Comparison of ENCODE assay signal across 12 cellular contexts in genomic region chrX:47481160-47481559, GRCh38. TPM values are rescaled to one million over a fixed set of nuclear protein-coding genes. Genes with fewer than 3 reads are reported as not detected.
DNase-seq lines count a peak whose midpoint lies in the region; ATAC-seq, FAIRE-seq and TF ChIP-seq lines count a peak whose summit lies in the region.
"Had no signal": no experiment of that assay in that cellular context is flagged by ENCODE, and none has a peak within 500 bp of the region (broad histone marks: within the 10 kb centered on the region; RNA-seq: fewer than 3 reads in every experiment).

No MANE protein-coding gene starts in this region.

- no peak for ATAC-seq in A549
- ATAC-seq in central memory CD8-positive, alpha-beta T cell (replicated peaks; ENCODE audit: extremely low read depth, poor library complexity, severe bottlenecking), result no peak

- H3K27me3 Mint-ChIP-seq in CD4-positive, alpha-beta memory T cell, result no peaks in the 10 kb centered on the region
- no peaks in the 10 kb centered on the region for H3K27me3 Mint-ChIP-seq in central memory CD8-positive, alpha-beta T cell

- no peak for TF ChIP-seq RAD21 in A549 (conservative IDR thresholded peaks at IDR 0.05 in 1 of 2, IDR thresholded peaks at IDR 0.05 in 1 of 2)

- no peak for FAIRE-seq in A549 (lab: Jason Lieb, UNC)

- CTCF ChIA-PET in A549 (lab: Yijun Ruan, JAX) (interaction anchor here (1.0 kb wide), 1 partner anchor 42 kb away, joined by 3 read pairs; no protein-coding TSS in a partner anchor), PC-9 (lab: Charles Lee) (no interaction called here), HEK293T (lab: Yijun Ruan, JAX) (interaction anchor here (1.1 kb wide), 1 partner anchor 15 kb away, joined by 3 read pairs; no protein-coding TSS in a partner anchor)
- CTCF ChIA-PET in CD4-positive, alpha-beta memory T cell (lab: Charles Lee; ENCODE audit: partially characterized antibody), result no interaction called here

- POLR2A ChIA-PET in A549 (lab: Yijun Ruan, JAX) (no interaction called here), PC-9 (lab: Charles Lee; ENCODE audit: unreplicated experiment) (no interaction called here), HEK293T (lab: Yijun Ruan, JAX) (no interaction called here)
- POLR2A ChIA-PET in CD4-positive, alpha-beta memory T cell (lab: Charles Lee; ENCODE audit: partially characterized antibody), result interaction anchor here (1.4 kb wide), 1 partner anchor 33 kb away, joined by 4 read pairs; no protein-coding TSS in a partner anchor

- H2AFZ ChIP-seq in PC-9, result no peak overlapping the region
- H2AFZ ChIP-seq: hepatocyte had no signal

- H3K27ac ChIP-seq in A549, result no peak overlapping the region
- H3K27ac ChIP-seq in CD4-positive, alpha-beta memory T cell (ENCODE audit: low read depth, low read length), result no peak overlapping the region
- no peak overlapping the region for H3K27ac ChIP-seq in PC-9
- H3K27ac ChIP-seq: esophagus squamous epithelium, hepatocyte had no signal

- peak overlapping the region; percentile 86 for H3K4me2 ChIP-seq in A549
- no peak overlapping the region for H3K4me2 ChIP-seq in PC-9

- WGBS in A549 (ENCODE audit: missing lambda C conversion rate), result 97% methylated on average over 2 of the region's 2 CpGs

- H3K4me1 ChIP-seq in A549, result peaks cover 13% of the 10 kb centered on the region; the same call in 2 of the 3 replicates
- peaks cover 29% of the 10 kb centered on the region for H3K4me1 ChIP-seq in CD4-positive, alpha-beta memory T cell (ENCODE audit: insufficient read depth, low read length)
- no peaks in the 10 kb centered on the region for H3K4me1 ChIP-seq in PC-9 (replicated peaks; ENCODE audit: insufficient read depth)

- H3K79me2 ChIP-seq in PC-9 (ENCODE audit: low read depth), result peaks cover 10% of the 10 kb centered on the region; the same call in 1 of the 2 replicates

- H3K9me3 Mint-ChIP-seq in CD4-positive, alpha-beta memory T cell, result peaks cover 0 to 2% (median 0%) of the 10 kb centered on the region in 8 donors
- H3K9me3 Mint-ChIP-seq in central memory CD8-positive, alpha-beta T cell, result no peaks in the 10 kb centered on the region

- H3K27ac Mint-ChIP-seq in CD4-positive, alpha-beta memory T cell, result peak overlapping the region in 3 of 7 donors; percentile 52 to 78 (median 69)
- no peak overlapping the region for H3K27ac Mint-ChIP-seq in central memory CD8-positive, alpha-beta T cell (ENCODE audit: low read depth)

- no peaks in the 10 kb centered on the region for H3K36me3 ChIP-seq in CD4-positive, alpha-beta memory T cell (ENCODE audit: insufficient read depth, low read length)
- H3K36me3 ChIP-seq in PC-9 (ENCODE audit: low read depth), result no peaks in the 10 kb centered on the region
- H3K36me3 ChIP-seq: esophagus squamous epithelium had no signal

- DNase-seq in A549 (ENCODE audit: low read depth in 1 of 2, low spot score in 1 of 2), result no peak
- DNase-seq in CD4-positive, alpha-beta memory T cell, result no peak
- DNase-seq in PC-9, result no peak
- no peak for DNase-seq in central memory CD8-positive, alpha-beta T cell (ENCODE audit: low spot score in 2 of 2)
- DNase-seq in NOMO-1 treated with DMSO at 0.1 percent for 48 hours (lab: John Stamatoyannopoulos, UW; ENCODE audit: unreplicated experiment), result no peak
- no peak for DNase-seq in cerebellar nuclear complex (lab: John Stamatoyannopoulos, UW)
- DNase-seq in HEK293T (ENCODE audit: extremely low spot score), result no peak
- no peak for DNase-seq in SW 1271 (lab: John Stamatoyannopoulos, UW)
- DNase-seq: amniotic stem cell, esophagus squamous epithelium, NCI-H1092 had no signal

- peak overlapping the region in 5 of 8 donors; percentile 25 to 86 (median 42) for H3K4me3 Mint-ChIP-seq in CD4-positive, alpha-beta memory T cell
- H3K4me3 Mint-ChIP-seq in central memory CD8-positive, alpha-beta T cell, result peak overlapping the region; percentile 82

- H3K9me2 ChIP-seq in PC-9 (ENCODE audit: insufficient read depth), result no peaks in the 10 kb centered on the region

- H3K4me3 ChIP-seq in A549 (no peak overlapping the region), PC-9 (no peak overlapping the region)
- H3K4me3 ChIP-seq in CD4-positive, alpha-beta memory T cell (ENCODE audit: low read length in 2 of 2), result no peak overlapping the region
- H3K4me3 ChIP-seq: hepatocyte had no signal

- no peak for TF ChIP-seq POLR2A in A549 (IDR thresholded peaks at IDR 0.05; ENCODE audit: low read length)

- no peaks in the 10 kb centered on the region for H3K9me3 ChIP-seq in A549
- H3K9me3 ChIP-seq in CD4-positive, alpha-beta memory T cell (ENCODE audit: control insufficient read depth in 1 of 2, low read length in 2 of 2), result no peaks in the 10 kb centered on the region
- no peaks in the 10 kb centered on the region for H3K9me3 ChIP-seq in PC-9 (ENCODE audit: insufficient read depth, low read depth)
- H3K9me3 ChIP-seq: esophagus squamous epithelium had no signal

- BruUV-seq in PC-9 (replicated peaks; lab: Mats Ljungman, UMichigan), result TSS peak; percentile 38

- H3K4me1 Mint-ChIP-seq in CD4-positive, alpha-beta memory T cell, result peaks cover 15 to 49% (median 31%) of the 10 kb centered on the region in 4 donors
- H3K4me1 Mint-ChIP-seq in central memory CD8-positive, alpha-beta T cell, result peaks cover 32% of the 10 kb centered on the region

- peaks cover 0 to 11% of the 10 kb centered on the region in 2 donors for H3K36me3 Mint-ChIP-seq in CD4-positive, alpha-beta memory T cell
- H3K36me3 Mint-ChIP-seq in central memory CD8-positive, alpha-beta T cell (ENCODE audit: insufficient read depth), result peaks cover 7% of the 10 kb centered on the region

- no peaks in the 10 kb centered on the region for H4K20me1 ChIP-seq in PC-9 (ENCODE audit: insufficient read depth)

- TF ChIP-seq CTCF in A549 (IDR thresholded peaks at IDR 0.05), result no peak
- no peak for TF ChIP-seq CTCF in PC-9 (conservative IDR thresholded peaks at IDR 0.05)

- intact Hi-C loops in CD4-positive, alpha-beta memory T cell (cut with micrococcal nuclease), result loop anchor here (5.0 kb wide), 4 partner anchors 41 to 354 kb away; partner anchors contain the start of genes CDK16 and UBA1
- intact Hi-C loops in PC-9 (cut with micrococcal nuclease; ENCODE audit: unreplicated experiment), result no loop called here

- no peak for TF ChIP-seq EP300 in A549 (IDR thresholded peaks at IDR 0.05)

- no peaks in the 10 kb centered on the region for H3K27me3 ChIP-seq in CD4-positive, alpha-beta memory T cell (ENCODE audit: insufficient read depth, low read length)
- H3K27me3 ChIP-seq in PC-9 (ENCODE audit: insufficient read depth, low read depth), result no peaks in the 10 kb centered on the region
- H3K27me3 ChIP-seq: esophagus squamous epithelium, hepatocyte had no signal

- no peaks in the 10 kb centered on the region for H3F3A ChIP-seq in PC-9 (ENCODE audit: insufficient read depth, low read depth)

TF ChIP-seq in A549, 52 proteins besides CTCF, POLR2A, EP300 and RAD21:
- no peak for TF ChIP-seq MYC (IDR thresholded peaks at IDR 0.05; ENCODE audit: borderline replicate concordance, low read length)
- TF ChIP-seq CEBPB (IDR thresholded peaks at IDR 0.05), result no peak
- no peak for TF ChIP-seq GATA3 (IDR thresholded peaks at IDR 0.05; ENCODE audit: borderline replicate concordance)
- no peak for TF ChIP-seq POLR2AphosphoS2 (conservative IDR thresholded peaks at IDR 0.05; ENCODE audit: low read length)
- TF ChIP-seq RFX5 (IDR thresholded peaks at IDR 0.05), result no peak
- TF ChIP-seq NPAS2 (CRISPR knock-in tag; IDR thresholded peaks at IDR 0.05; ENCODE audit: borderline replicate concordance), result no peak

TF ChIP-seq in HEK293T, 16 proteins besides CTCF, POLR2A, EP300 and RAD21:
- no peak for TF ChIP-seq BHLHE40 (IDR thresholded peaks at IDR 0.05; ENCODE audit: borderline replicate concordance)
- no peak for TF ChIP-seq SUZ12 (IDR thresholded peaks at IDR 0.05)
- TF ChIP-seq FOXA1 (IDR thresholded peaks at IDR 0.05), result no peak
- no peak for TF ChIP-seq SP1 (IDR thresholded peaks at IDR 0.05)
- TF ChIP-seq TARDBP (IDR thresholded peaks at IDR 0.05), result no peak
- no peak for TF ChIP-seq LEF1 (IDR thresholded peaks at IDR 0.05; ENCODE audit: borderline replicate concordance)
- TF ChIP-seq L3MBTL2 (conservative IDR thresholded peaks at IDR 0.05), result no peak
- TF ChIP-seq NFRKB (IDR thresholded peaks at IDR 0.05), result no peak
- TF ChIP-seq FOXM1 (IDR thresholded peaks at IDR 0.05; ENCODE audit: borderline replicate concordance), result no peak

RNA-seq across cellular contexts. Expression of gene ZNF41, which starts 1.9 kb away (rescaled TPM):
- polyA plus RNA-seq in A549 (2011; rRNA removed) (6.1 and 6.5 TPM in 2 replicates), A549 (2017; fragmentation: RNase III; extraction: RNeasy Plus Mini Kit Qiagen cat#74134 plus additional on column Dnase treatment) (3.5 to 3.8 TPM (median 3.6 TPM) in 3 replicates)
- 1.4 and 2.0 TPM in 2 replicates for polyA plus RNA-seq in A549 (2012; cell fraction: cytosol; rRNA removed)
- polyA plus RNA-seq in A549 (2012; cell fraction: nucleus; rRNA removed), result 1.4 and 2.6 TPM in 2 replicates
- 4.8 and 4.9 TPM in 2 replicates for polyA minus RNA-seq in A549 (2011; rRNA and poly(A)+ RNA removed)
- total RNA-seq in CD4-positive, alpha-beta memory T cell, result 10 to 100 TPM; 16.1 TPM
- polyA plus RNA-seq in CD4-positive, alpha-beta memory T cell, result 1 to 10 TPM; 4.7 to 8.7 TPM
- total RNA-seq in PC-9 (2021), result 1.8 and 3.1 TPM in 2 replicates

Comparison
In these comparisons a context has a peak if more than half of its experiments do, and no peak if none do; other contexts are left out.
1. CTCF ChIA-PET loops: an anchor here in A549 (1.0 kb wide) and HEK293T (1.1 kb wide); none called in CD4-positive, alpha-beta memory T cell and PC-9.